Comparison of ENCODE assay signal across 28 cellular contexts in genomic region chr22:17192186-17192585, GRCh38. TPM values are rescaled to one million over a fixed set of nuclear protein-coding genes. Genes with fewer than 3 reads are reported as not detected.
DNase-seq lines count a peak whose midpoint lies in the region; ATAC-seq, FAIRE-seq and TF ChIP-seq lines count a peak whose summit lies in the region.
"Had no signal": no experiment of that assay in that cellular context is flagged by ENCODE, and none has a peak within 500 bp of the region (broad histone marks: within the 10 kb centered on the region; RNA-seq: fewer than 3 reads in every experiment).

No MANE protein-coding gene starts in this region.

- peaks cover 0 to 4% (median 0%) of the 10 kb centered on the region in 4 donors for H3K4me1 Mint-ChIP-seq in CD4-positive, alpha-beta memory T cell
- H3K4me1 Mint-ChIP-seq: activated naive CD4-positive, alpha-beta T cell treated with anti-CD3 and anti-CD28 coated beads, Interleukin-2, amount 50 U/mL, for 24 hours had no signal

- no peak overlapping the region for H3K4ac ChIP-seq in H1 (replicated peaks; ENCODE audit: insufficient read length, low read depth, low read length)

- no peak overlapping the region for H3K14ac ChIP-seq in H1 (ENCODE audit: insufficient read length)

- ATAC-seq in left colon, result no peak
- ATAC-seq: mucosa of descending colon; natural killer cell treated with Interleukin-12 subunit alpha and Interleukin-12 subunit beta and Interleukin-15 and Interleukin-18, amount 100 ng/mL, for 72 hours; Panc1 had no signal

- H3K4me3 ChIP-seq in CD4-positive, alpha-beta memory T cell (ENCODE audit: low read length in 2 of 2), result no peak overlapping the region
- no peak overlapping the region for H3K4me3 ChIP-seq in H1 (ENCODE audit: extremely low read depth in 1 of 4, insufficient read depth in 2 of 4, low read depth in 3 of 4, low read length in 4 of 4)
- H3K4me3 ChIP-seq: hepatocyte, mucosa of descending colon, transverse colon had no signal

- no peak overlapping the region for H3K4me3 Mint-ChIP-seq in CD4-positive, alpha-beta memory T cell
- H3K4me3 Mint-ChIP-seq: activated naive CD4-positive, alpha-beta T cell treated with anti-CD3 and anti-CD28 coated beads, Interleukin-2, amount 50 U/mL, for 24 hours; natural killer cell treated with Interleukin-12 subunit alpha and Interleukin-12 subunit beta and Interleukin-15 and Interleukin-18, amount 100 ng/mL, for 72 hours had no signal

- H3K4me1 ChIP-seq in CD4-positive, alpha-beta memory T cell (ENCODE audit: insufficient read depth, low read length), result no peaks in the 10 kb centered on the region
- peaks cover 1 to 9% (median 7%) of the 10 kb centered on the region in 4 experiments; a peak in 6 of 7 replicates for H3K4me1 ChIP-seq in H1 (replicated peaks in 1 of 4; ENCODE audit: control insufficient read depth in 3 of 4, insufficient read depth in 4 of 4, low read length in 3 of 4)
- H3K4me1 ChIP-seq: transverse colon had no signal

- no peak for TF ChIP-seq POLR2A in H1 (IDR thresholded peaks at IDR 0.05; ENCODE audit: control extremely low read depth in 1 of 2, low read depth in 2 of 2, low read length in 2 of 2)
- TF ChIP-seq POLR2A in GM12891 (IDR thresholded peaks at IDR 0.05; ENCODE audit: low read depth, low read length), result no peak

- H3K23ac ChIP-seq in H1 (ENCODE audit: insufficient read length), result no peak overlapping the region

- H3K9ac ChIP-seq in H1 (replicated peaks in 1 of 4; ENCODE audit: extremely low read depth in 1 of 4, low read depth in 3 of 4, low read length in 3 of 4), result no peak overlapping the region

- TF ChIP-seq EP300 in H1 (IDR thresholded peaks at IDR 0.05; ENCODE audit: borderline replicate concordance in 1 of 2, low read depth in 2 of 2, low read length in 2 of 2), result no peak

- H3K27me3 ChIP-seq in CD4-positive, alpha-beta memory T cell (ENCODE audit: insufficient read depth, low read length), result no peaks in the 10 kb centered on the region
- no peaks in the 10 kb centered on the region for H3K27me3 ChIP-seq in H1 (replicated peaks in 1 of 4; ENCODE audit: control insufficient read depth in 3 of 4, extremely low read depth in 1 of 4, insufficient read depth in 3 of 4, low read length in 3 of 4)
- H3K27me3 ChIP-seq: hepatocyte, transverse colon had no signal

- H3K56ac ChIP-seq in H1 (replicated peaks; ENCODE audit: insufficient read length, low read depth, low read length), result no peak overlapping the region

- H4K91ac ChIP-seq in H1 (replicated peaks; ENCODE audit: insufficient read length, low read length), result peak overlapping the region; percentile 72

- H2BK15ac ChIP-seq in H1 (ENCODE audit: low read length), result no peak overlapping the region

- CTCF ChIA-PET in CD4-positive, alpha-beta memory T cell (lab: Charles Lee; ENCODE audit: partially characterized antibody), result interaction anchor here (1.1 to 3.1 kb wide), 2 partner anchors 9 to 20 kb away, joined by 3 to 16 read pairs; no protein-coding TSS in a partner anchor
- CTCF ChIA-PET in H1 (lab: Charles Lee; ENCODE audit: partially characterized antibody), result interaction anchor here (1.1 to 5.3 kb wide), 5 partner anchors 11 to 77 kb away, joined by 4 to 30 read pairs (median 4); no protein-coding TSS in a partner anchor

- 88% methylated on average over 5 of the region's 5 CpGs; no CpG with 5 or more reads in 1 of the 2 experiments for WGBS in H1 (ENCODE audit: extremely low coverage in 1 of 2, insufficient coverage in 1 of 2, insufficient read length in 1 of 2, insufficient replicate concordance in 2 of 2, low coverage in 1 of 2, low lambda C conversion rate in 2 of 2, missing lambda C conversion rate in 1 of 2), 2 experiments

- POLR2A ChIA-PET in CD4-positive, alpha-beta memory T cell (lab: Charles Lee; ENCODE audit: partially characterized antibody), result no interaction called here
- POLR2A ChIA-PET in H1 (lab: Charles Lee; ENCODE audit: partially characterized antibody), result interaction anchor here (1.2 to 8.1 kb wide), 4 partner anchors 8 to 51 kb away, joined by 3 to 42 read pairs (median 6); no protein-coding TSS in a partner anchor

- no peak overlapping the region for H3K27ac ChIP-seq in CD4-positive, alpha-beta memory T cell (ENCODE audit: low read depth, low read length)
- H3K27ac ChIP-seq in H1 (ENCODE audit: low read depth, low read length), result no peak overlapping the region
- H3K27ac ChIP-seq: 22Rv1, hepatocyte, HL-60, transverse colon had no signal

- H3K36me3 ChIP-seq in CD4-positive, alpha-beta memory T cell (ENCODE audit: insufficient read depth, low read length), result peaks cover 19% of the 10 kb centered on the region
- H3K36me3 ChIP-seq in H1 (ENCODE audit: control insufficient read depth in 2 of 4, insufficient read depth in 4 of 4, low read length in 3 of 4), result no peaks in the 10 kb centered on the region; a peak in 2 of 8 replicates
- H3K36me3 ChIP-seq: transverse colon had no signal

- FAIRE-seq in H1 (lab: Jason Lieb, UNC) (no peak), GM12891 (lab: Jason Lieb, UNC) (no peak)
- FAIRE-seq: colon, D721Med had no signal

- no peaks in the 10 kb centered on the region for H3K79me2 ChIP-seq in H1 (ENCODE audit: control insufficient read depth in 1 of 2, insufficient read depth in 2 of 2, low read length in 2 of 2)
- H3K79me2 ChIP-seq: hepatocyte had no signal

- peaks cover 26 to 49% of the 10 kb centered on the region in 2 donors for H3K36me3 Mint-ChIP-seq in CD4-positive, alpha-beta memory T cell
- H3K36me3 Mint-ChIP-seq: natural killer cell treated with Interleukin-12 subunit alpha and Interleukin-12 subunit beta and Interleukin-15 and Interleukin-18, amount 100 ng/mL, for 72 hours had no signal

- no peaks in the 10 kb centered on the region for H4K20me1 ChIP-seq in H1 (replicated peaks in 1 of 2; ENCODE audit: control insufficient read depth in 1 of 2, insufficient read depth in 2 of 2, low read length in 2 of 2)

- intact Hi-C loops in CD4-positive, alpha-beta memory T cell (cut with micrococcal nuclease), result no loop called here
- intact Hi-C loops in left colon (cut with DNase I, micrococcal nuclease), result no loop called here

- no peak overlapping the region for H3K4me2 ChIP-seq in H1 (ENCODE audit: insufficient read depth in 1 of 2, low read depth in 2 of 2, low read length in 2 of 2)
- H3K4me2 ChIP-seq: hepatocyte had no signal

- no peak overlapping the region for H3K18ac ChIP-seq in H1 (ENCODE audit: extremely low read depth, low read length)

- H2BK20ac ChIP-seq in H1 (ENCODE audit: low read length), result no peak overlapping the region

- H2AK5ac ChIP-seq in H1 (ENCODE audit: low read depth, low read length), result no peak overlapping the region

- H3K23me2 ChIP-seq in H1 (ENCODE audit: low read depth, low read length), result no peaks in the 10 kb centered on the region

- no peaks in the 10 kb centered on the region for H3K27me3 Mint-ChIP-seq in CD4-positive, alpha-beta memory T cell
- H3K27me3 Mint-ChIP-seq: activated naive CD4-positive, alpha-beta T cell treated with anti-CD3 and anti-CD28 coated beads, Interleukin-2, amount 50 U/mL, for 24 hours; natural killer cell treated with Interleukin-12 subunit alpha and Interleukin-12 subunit beta and Interleukin-15 and Interleukin-18, amount 100 ng/mL, for 72 hours had no signal

- DNase-seq in NCI-H146 (lab: John Stamatoyannopoulos, UW), result peak; percentile 50
- DNase-seq in NCI-H146 treated with DMSO at 0.1 percent for 48 hours (lab: John Stamatoyannopoulos, UW; ENCODE audit: unreplicated experiment), result no peak
- no peak for DNase-seq in CD4-positive, alpha-beta memory T cell
- peak; percentile 72 for DNase-seq in NCI-H2029 (lab: John Stamatoyannopoulos, UW)
- no peak for DNase-seq in H1 (ENCODE audit: low read depth in 1 of 2, low spot score in 2 of 2)
- DNase-seq in NCI-H1092 (lab: John Stamatoyannopoulos, UW), result no peak
- no peak for DNase-seq in left colon
- no peak for DNase-seq in GM12891 (ENCODE audit: insufficient read length, low spot score)
- DNase-seq: activated CD4-positive, alpha-beta T cell treated with anti-CD3 and anti-CD28 coated beads for 1 hour; anterior cingulate cortex; C1 segment of cervical spinal cord; effector CD4-positive, alpha-beta T cell; Kasumi-1; mucosa of descending colon; NCI-H1417 treated with DMSO at 0.1 percent for 48 hours; NCI-H2171; NCI-H524 treated with DMSO at 0.1 percent for 48 hours; SIG-M5; stimulated activated CD4-positive, alpha-beta T cell treated with anti-CD3 and anti-CD28 coated beads, Interleukin-4, amount 100 ng/mL, for 4 hours; transverse colon had no signal

- TF ChIP-seq RAD21 in H1 (IDR thresholded peaks at IDR 0.05 in 1 of 2, conservative IDR thresholded peaks at IDR 0.05 in 1 of 2; ENCODE audit: low read depth in 2 of 2, low read length in 2 of 2), result no peak

- no peaks in the 10 kb centered on the region for H3K9me3 ChIP-seq in CD4-positive, alpha-beta memory T cell (ENCODE audit: control insufficient read depth in 1 of 2, low read length in 2 of 2)
- no peaks in the 10 kb centered on the region for H3K9me3 ChIP-seq in H1 (ENCODE audit: insufficient read depth in 2 of 2, low read depth in 1 of 2, low read length in 1 of 2)
- H3K9me3 ChIP-seq: mucosa of descending colon, transverse colon had no signal

- no peak overlapping the region for H2BK5ac ChIP-seq in H1 (ENCODE audit: low read depth, low read length)

- H2AFZ ChIP-seq in H1 (ENCODE audit: low read length), result no peak overlapping the region
- H2AFZ ChIP-seq: hepatocyte had no signal

- no peaks in the 10 kb centered on the region for H3K9me3 Mint-ChIP-seq in CD4-positive, alpha-beta memory T cell
- H3K9me3 Mint-ChIP-seq: activated naive CD4-positive, alpha-beta T cell treated with anti-CD3 and anti-CD28 coated beads, Interleukin-2, amount 50 U/mL, for 24 hours; natural killer cell treated with Interleukin-12 subunit alpha and Interleukin-12 subunit beta and Interleukin-15 and Interleukin-18, amount 100 ng/mL, for 72 hours had no signal

- no peak for TF ChIP-seq CTCF in H1 (IDR thresholded peaks at IDR 0.05; ENCODE audit: control extremely low read depth in 1 of 3, insufficient read depth in 1 of 3, low read depth in 1 of 3, low read length in 3 of 3)

- H3K79me1 ChIP-seq in H1 (ENCODE audit: low read depth, low read length), result no peaks in the 10 kb centered on the region; the same call in none of the 2 replicates

- peak overlapping the region in 5 of 7 donors; percentile 41 to 85 (median 47) for H3K27ac Mint-ChIP-seq in CD4-positive, alpha-beta memory T cell
- H3K27ac Mint-ChIP-seq: activated naive CD4-positive, alpha-beta T cell treated with anti-CD3 and anti-CD28 coated beads, Interleukin-2, amount 50 U/mL, for 24 hours had no signal

- 0 out of 2 replicates have a peak overlapping the region, but pooled peaks have one; percentile 2 for H2BK12ac ChIP-seq in H1 (ENCODE audit: low read depth, low read length)

- H2BK120ac ChIP-seq in H1 (replicated peaks; ENCODE audit: low read depth, low read length), result no peak overlapping the region

- no peak overlapping the region for H4K5ac ChIP-seq in H1 (ENCODE audit: insufficient read length, low read depth, low read length)

- no peak overlapping the region; the same call in 1 of the 2 replicates for H4K8ac ChIP-seq in H1 (ENCODE audit: extremely low read depth, insufficient read depth, low read length)

RNA-seq across cellular contexts. Expression of gene ADA2, which starts 27.0 kb away (rescaled TPM):
- total RNA-seq in CD4-positive, alpha-beta memory T cell, result 100 to 1,000 TPM; 133 to 147 TPM
- polyA plus RNA-seq in CD4-positive, alpha-beta memory T cell, result 10 to 100 TPM; 67.3 to 77.1 TPM
- total RNA-seq in H1 (2021; fragmentation: NEBNext Ultra II Directional; extraction: Animal tissue kit (Norgen Biotek cat#: 25700)), result 31.5 and 35.6 TPM in 2 replicates
- 42.2 and 47.9 TPM in 2 replicates for polyA plus RNA-seq in H1 (2011; rRNA removed)
- polyA plus RNA-seq in H1 (2011; cell fraction: cytosol; rRNA removed), result 21.6 TPM
- polyA plus RNA-seq in H1 (2011; cell fraction: nucleus; rRNA removed), result 29.1 TPM
- 26.6 to 35.8 TPM (median 31.6 TPM) in 4 replicates for polyA plus RNA-seq in H1 (2012, experiment 1 of 2)
- 26.0 TPM for polyA plus RNA-seq in H1 (2012, experiment 2 of 2)
- 23.4 TPM for polyA plus RNA-seq in H1 (2013, experiment 1 of 2)
- polyA plus RNA-seq in H1 (2013, experiment 2 of 2), result 23.6 TPM
- 27.1 and 28.3 TPM in 2 replicates for polyA minus RNA-seq in H1 (2011; rRNA and poly(A)+ RNA removed)
- 15.7 TPM for polyA minus RNA-seq in H1 (2011; cell fraction: cytosol; rRNA and poly(A)+ RNA removed)
- 14.6 TPM for polyA minus RNA-seq in H1 (2011; cell fraction: nucleus; rRNA and poly(A)+ RNA removed)
- total RNA-seq in left colon, result 10 to 100 TPM in 1 of 2 donors, 1 to 10 TPM in 1; 7.5 to 19.2 TPM
- polyA plus RNA-seq in GM12891 (2012; ENCODE audit: low read depth, missing spikeins), result 5.3 TPM

RNA-seq across cellular contexts. Expression of gene HDHD5, which starts 33.1 kb away (rescaled TPM):
- 10 to 100 TPM; 23.1 to 23.3 TPM for total RNA-seq in CD4-positive, alpha-beta memory T cell
- 10 to 100 TPM; 51.6 to 86.7 TPM for polyA plus RNA-seq in CD4-positive, alpha-beta memory T cell
- total RNA-seq in H1 (2021; fragmentation: NEBNext Ultra II Directional; extraction: Animal tissue kit (Norgen Biotek cat#: 25700)), result 68.3 and 69.3 TPM in 2 replicates
- 123 and 147 TPM in 2 replicates for polyA plus RNA-seq in H1 (2011; rRNA removed)
- 121 TPM for polyA plus RNA-seq in H1 (2011; cell fraction: cytosol; rRNA removed)
- 165 TPM for polyA plus RNA-seq in H1 (2011; cell fraction: nucleus; rRNA removed)
- 62.7 to 92.1 TPM (median 86.3 TPM) in 4 replicates for polyA plus RNA-seq in H1 (2012, experiment 1 of 2)
- 63.8 TPM for polyA plus RNA-seq in H1 (2012, experiment 2 of 2)
- 48.6 TPM for polyA plus RNA-seq in H1 (2013, experiment 1 of 2)
- polyA plus RNA-seq in H1 (2013, experiment 2 of 2), result 47.6 TPM
- 31.1 and 42.4 TPM in 2 replicates for polyA minus RNA-seq in H1 (2011; rRNA and poly(A)+ RNA removed)
- polyA minus RNA-seq in H1 (2011; cell fraction: cytosol; rRNA and poly(A)+ RNA removed), result 43.2 TPM
- 37.5 TPM for polyA minus RNA-seq in H1 (2011; cell fraction: nucleus; rRNA and poly(A)+ RNA removed)
- 10 to 100 TPM; 29.0 to 41.8 TPM for total RNA-seq in left colon
- polyA plus RNA-seq in GM12891 (2012; ENCODE audit: low read depth, missing spikeins), result 29.7 TPM

Comparison
In these comparisons a context has a peak if more than half of its experiments do, and no peak if none do; other contexts are left out.
1. DNase-seq: peak in NCI-H146 (single experiment) and NCI-H2029 (single experiment); none in NCI-H146 treated with DMSO at 0.1 percent for 48 hours (single experiment), CD4-positive, alpha-beta memory T cell (0 of 5), H1 (0 of 2), NCI-H1092 (single experiment), left colon (0 of 2) and GM12891 (single experiment).